ENCODE assay signal across 1 cellular context in the genomic region with DNA sequence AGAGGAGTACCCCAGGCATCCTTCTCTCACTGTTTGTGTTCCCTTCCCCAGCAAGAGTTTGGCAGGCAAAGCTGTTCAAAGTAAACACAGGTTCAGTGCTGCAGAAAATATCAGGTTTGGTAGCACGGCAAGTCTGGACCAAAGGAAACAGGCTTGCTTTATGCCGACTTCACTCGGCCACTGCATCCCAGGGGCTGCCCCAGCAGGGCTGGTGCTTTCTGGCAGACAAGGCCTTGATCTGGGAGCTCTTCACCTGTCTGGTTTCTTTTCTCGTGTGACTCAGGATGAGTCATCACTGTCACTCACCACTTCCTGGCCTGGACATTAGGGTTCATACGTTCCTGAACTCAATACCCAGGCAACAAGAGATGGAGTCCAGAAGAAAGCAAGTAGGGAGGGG.
TF ChIP-seq lines count a peak whose summit lies in the region.

No MANE protein-coding gene starts in this region.

TF ChIP-seq in GM12878, 131 proteins besides CTCF, POLR2A, EP300 and RAD21 (continued from another document):
- TF ChIP-seq, protein P1, sequence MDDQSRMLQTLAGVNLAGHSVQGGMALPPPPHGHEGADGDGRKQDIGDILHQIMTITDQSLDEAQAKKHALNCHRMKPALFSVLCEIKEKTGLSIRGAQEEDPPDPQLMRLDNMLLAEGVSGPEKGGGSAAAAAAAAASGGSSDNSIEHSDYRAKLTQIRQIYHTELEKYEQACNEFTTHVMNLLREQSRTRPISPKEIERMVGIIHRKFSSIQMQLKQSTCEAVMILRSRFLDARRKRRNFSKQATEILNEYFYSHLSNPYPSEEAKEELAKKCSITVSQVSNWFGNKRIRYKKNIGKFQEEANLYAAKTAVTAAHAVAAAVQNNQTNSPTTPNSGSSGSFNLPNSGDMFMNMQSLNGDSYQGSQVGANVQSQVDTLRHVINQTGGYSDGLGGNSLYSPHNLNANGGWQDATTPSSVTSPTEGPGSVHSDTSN (IDR thresholded peaks at IDR 0.05; ENCODE audit: insufficient replicate concordance, low read depth, low read length) = peak; percentile 66
- TF ChIP-seq CBX5 (IDR thresholded peaks at IDR 0.05; ENCODE audit: low read depth) (0 out of 2 replicates have a peak, but pooled peaks have one; percentile 34), BCL11A (IDR thresholded peaks at IDR 0.05; ENCODE audit: low read depth, low read length) (0 out of 2 replicates have a peak, but pooled peaks have one; percentile 45), ZBTB33 (IDR thresholded peaks at IDR 0.05) (no peak), ETV6 (conservative IDR thresholded peaks at IDR 0.05 in 1 of 2, IDR thresholded peaks at IDR 0.05 in 1 of 2; ENCODE audit: borderline replicate concordance in 1 of 2, low read depth in 1 of 2) (peak in 1 of 2 experiments; percentile 43; a peak in 1 of 4 replicates), GABPA (IDR thresholded peaks at IDR 0.05; ENCODE audit: low read depth) (peak; percentile 28; the same call in 1 of the 2 replicates), BACH1 (IDR thresholded peaks at IDR 0.05; ENCODE audit: borderline replicate concordance) (peak; percentile 69; the same call in 1 of the 2 replicates), MTA2 (IDR thresholded peaks at IDR 0.05; ENCODE audit: low read depth) (peak; percentile 27; the same call in 1 of the 2 replicates), SKIL (IDR thresholded peaks at IDR 0.05; ENCODE audit: low read depth, poor library complexity, severe bottlenecking) (peak; percentile 89), ATF2 (IDR thresholded peaks at IDR 0.05; ENCODE audit: low read length) (peak; percentile 59; the same call in 1 of the 2 replicates), CREM (IDR thresholded peaks at IDR 0.05; ENCODE audit: low read depth) (no peak; the same call in 1 of the 2 replicates), TCF12 (IDR thresholded peaks at IDR 0.05; ENCODE audit: low read depth, low read length) (peak; percentile 71; the same call in 1 of the 2 replicates), SPI1 (IDR thresholded peaks at IDR 0.05; ENCODE audit: borderline replicate concordance, insufficient read depth, low read depth, low read length) (0 out of 2 replicates have a peak, but pooled peaks have one; percentile 40), EED (IDR thresholded peaks at IDR 0.05; ENCODE audit: low read depth) (peak; percentile 63), ATF7 (IDR thresholded peaks at IDR 0.05; ENCODE audit: low read depth) (peak; percentile 64; the same call in 1 of the 2 replicates), RUNX3 (IDR thresholded peaks at IDR 0.05; ENCODE audit: low read length) (peak; percentile 80)
- TF ChIP-seq, protein P2, sequence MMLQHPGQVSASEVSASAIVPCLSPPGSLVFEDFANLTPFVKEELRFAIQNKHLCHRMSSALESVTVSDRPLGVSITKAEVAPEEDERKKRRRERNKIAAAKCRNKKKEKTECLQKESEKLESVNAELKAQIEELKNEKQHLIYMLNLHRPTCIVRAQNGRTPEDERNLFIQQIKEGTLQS (IDR thresholded peaks at IDR 0.05; ENCODE audit: borderline replicate concordance, extremely low read depth, low read depth, low read length) = peak; percentile 23; the same call in 1 of the 2 replicates
TF ChIP-seq in GM12878: peak in this region for 26.
